ENCODE assay signal across 8 cellular contexts in genomic region chr4:69896530-69897116, GRCh38. TPM values are rescaled to one million over a fixed set of nuclear protein-coding genes. Genes with fewer than 3 reads are reported as not detected.
DNase-seq lines count a peak whose midpoint lies in the region; ATAC-seq, FAIRE-seq and TF ChIP-seq lines count a peak whose summit lies in the region.

No MANE protein-coding gene starts in this region.

- no peaks in the 10 kb centered on the region for H3F3A ChIP-seq in GM23338 (replicated peaks; ENCODE audit: low read depth)

- ATAC-seq in GM23338 = no peak
- ATAC-seq in HG03460 (IDR thresholded peaks at IDR 0.05; ENCODE audit: unreplicated experiment) = no peak

- intact Hi-C loops in uterus (cut with DNase I; ENCODE audit: low total_unique reads) = no loop called here

- H3K9me2 ChIP-seq in GM23338 (ENCODE audit: insufficient read depth) = no peaks in the 10 kb centered on the region

- no peak for FAIRE-seq in GM12892 (lab: Jason Lieb, UNC)

- no peaks in the 10 kb centered on the region for H3K9me3 ChIP-seq in uterus

- peak; percentile 54 to 67 for TF ChIP-seq CTCF in GM23338 (conservative IDR thresholded peaks at IDR 0.05; ENCODE audit: low read depth in 2 of 2)
- TF ChIP-seq CTCF in epithelial cell of proximal tubule (conservative IDR thresholded peaks at IDR 0.05; ENCODE audit: low read depth, low read length) = peak; percentile 61
- peak; percentile 70 for TF ChIP-seq CTCF in progenitor cell of endocrine pancreas (IDR thresholded peaks at IDR 0.05; ENCODE audit: unreplicated experiment)
- TF ChIP-seq CTCF in uterus (IDR thresholded peaks at IDR 0.05) = no peak

- H3K36me3 Mint-ChIP-seq in GM23338 (ENCODE audit: low read depth) (no peaks in the 10 kb centered on the region), progenitor cell of endocrine pancreas (ENCODE audit: insufficient read depth) (no peaks in the 10 kb centered on the region)

- H3K4me2 ChIP-seq in GM23338 = no peak overlapping the region

- H3K9me3 Mint-ChIP-seq in GM23338 (no peaks in the 10 kb centered on the region), progenitor cell of endocrine pancreas (ENCODE audit: low read depth) (no peaks in the 10 kb centered on the region)

- H3K4me3 ChIP-seq in GM23338 (no peak overlapping the region), epithelial cell of proximal tubule (ENCODE audit: low read depth, low read length) (no peak overlapping the region), uterus (no peak overlapping the region)

- H3K27ac ChIP-seq in GM23338 (ENCODE audit: low read depth) (no peak overlapping the region), uterus (no peak overlapping the region)

- no peaks in the 10 kb centered on the region for H3K79me2 ChIP-seq in GM23338 (replicated peaks; ENCODE audit: insufficient read depth)

- no peak overlapping the region for H3K4me3 Mint-ChIP-seq in GM23338
- H3K4me3 Mint-ChIP-seq in progenitor cell of endocrine pancreas (ENCODE audit: low read depth) = no peak overlapping the region

- no peak overlapping the region for H2AFZ ChIP-seq in GM23338

- no peak for TF ChIP-seq POLR2A in uterus (IDR thresholded peaks at IDR 0.05)
- no peak for TF ChIP-seq POLR2A in GM12892 (IDR thresholded peaks at IDR 0.05; ENCODE audit: low read depth, low read length)

- H3K4me1 ChIP-seq in GM23338 (ENCODE audit: insufficient read depth) (no peaks in the 10 kb centered on the region), uterus (no peaks in the 10 kb centered on the region)

- H3K27ac Mint-ChIP-seq in GM23338 = no peak overlapping the region
- no peak overlapping the region for H3K27ac Mint-ChIP-seq in progenitor cell of endocrine pancreas

- H3K27me3 Mint-ChIP-seq in GM23338 (ENCODE audit: insufficient read depth, low read depth, poor library complexity) (no peaks in the 10 kb centered on the region), progenitor cell of endocrine pancreas (no peaks in the 10 kb centered on the region)

- H3K27me3 ChIP-seq in GM23338 (ENCODE audit: insufficient read depth) (no peaks in the 10 kb centered on the region), uterus (no peaks in the 10 kb centered on the region)

- DNase-seq in GM23338 (ENCODE audit: low spot score) (peak; percentile 53), RKO (ENCODE audit: low spot score) (peak; percentile 43), epithelial cell of proximal tubule (ENCODE audit: low read depth) (no peak), progenitor cell of endocrine pancreas (ENCODE audit: low spot score, unreplicated experiment) (no peak), uterus (no peak), GM12892 (ENCODE audit: insufficient read length) (no peak), T1000 (lab: John Stamatoyannopoulos, UW) (no peak)

- H3K36me3 ChIP-seq in GM23338 (ENCODE audit: insufficient read depth) (no peaks in the 10 kb centered on the region; the same call in 1 of the 2 replicates), uterus (no peaks in the 10 kb centered on the region)

- H4K20me1 ChIP-seq in GM23338 (replicated peaks; ENCODE audit: insufficient read depth) = no peaks in the 10 kb centered on the region

- no peaks in the 10 kb centered on the region for H3K4me1 Mint-ChIP-seq in GM23338
- H3K4me1 Mint-ChIP-seq in progenitor cell of endocrine pancreas (ENCODE audit: low read depth) = peaks cover 2% of the 10 kb centered on the region

TF ChIP-seq in GM23338, 12 proteins besides CTCF, POLR2A, EP300 and RAD21 (continues in another document):
- no peak for TF ChIP-seq REST (IDR thresholded peaks at IDR 0.05; ENCODE audit: unreplicated experiment)
- TF ChIP-seq EZH2 (IDR thresholded peaks at IDR 0.05; ENCODE audit: low read depth, unreplicated experiment) = no peak
- TF ChIP-seq EZH2phosphoT487 (IDR thresholded peaks at IDR 0.05; ENCODE audit: unreplicated experiment) = no peak

RNA-seq across cellular contexts. Expression of gene CSN1S1, which starts 34.2 kb away (rescaled TPM):
- total RNA-seq in GM23338 (2014; rRNA removed; shearing (Covaris generic)) = not detected in 2 replicates
- 0.21 TPM in 1 of 2 replicates, not detected in the other for polyA plus RNA-seq in GM23338 (2016; fragmentation: Nextera tagmentation; extraction: Ambion mirVana)
- total RNA-seq in epithelial cell of proximal tubule (not detected in 2 replicates), progenitor cell of endocrine pancreas (not detected in 2 replicates), uterus (not detected)
- polyA plus RNA-seq in GM12892 (2012; ENCODE audit: missing spikeins) = not detected

RNA-seq across cellular contexts. Expression of gene SULT1E1, which starts 36.7 kb away (rescaled TPM):
- total RNA-seq in GM23338 (2014; rRNA removed; shearing (Covaris generic)) = 0.12 TPM in 1 of 2 replicates, not detected in the other
- not detected in 2 replicates for polyA plus RNA-seq in GM23338 (2016; fragmentation: Nextera tagmentation; extraction: Ambion mirVana)
- total RNA-seq in epithelial cell of proximal tubule (0.43 TPM in 1 of 2 replicates, not detected in the other), progenitor cell of endocrine pancreas (15.3 and 24.9 TPM in 2 replicates), uterus (100 to 1,000 TPM in 1 of 4 donors, not detected in 3; 539 TPM)
- not detected for polyA plus RNA-seq in GM12892 (2012; ENCODE audit: missing spikeins)

Comparison
In these comparisons a context has a peak if more than half of its experiments do, and no peak if none do; other contexts are left out.
1. DNase-seq: peak in GM23338 (single experiment) and RKO (single experiment); none in epithelial cell of proximal tubule (single experiment), progenitor cell of endocrine pancreas (single experiment), uterus (0 of 2), GM12892 (single experiment) and T1000 (single experiment).
2. CTCF ChIP-seq: peak in GM23338 (2 of 2), epithelial cell of proximal tubule (single experiment) and progenitor cell of endocrine pancreas (single experiment); none in uterus (0 of 4).